31 cellular contexts compared by ENCODE assay signal in genomic region chr4:39056023-39056422, GRCh38. TPM values are rescaled to one million over a fixed set of nuclear protein-coding genes. Genes with fewer than 3 reads are reported as not detected.
"Had no signal": no experiment of that assay in that cellular context is flagged by ENCODE, and none has a peak within 500 bp of the region (broad histone marks: within the 10 kb centered on the region; RNA-seq: fewer than 3 reads in every experiment).

No MANE protein-coding gene starts in this region.

- H3K27ac ChIP-seq: neural progenitor cell, ovary, parathyroid adenoma, psoas muscle, skin epidermis, spleen, suprapubic skin, testis, tibial artery, transverse colon, upper lobe of right lung, uterus had no signal

- H2AFZ ChIP-seq: neural progenitor cell, parathyroid adenoma had no signal

- H3K4me1 ChIP-seq: parathyroid adenoma, psoas muscle, suprapubic skin, testis, tibial artery, transverse colon, upper lobe of right lung, uterus had no signal

- H3K4me3 ChIP-seq: neural progenitor cell, ovary, psoas muscle, skin epidermis, smooth muscle cell, spleen, suprapubic skin, testis, tibial artery, transverse colon, upper lobe of right lung, uterus had no signal

- H3K9ac ChIP-seq: neural progenitor cell, parathyroid adenoma had no signal

- H3K4me2 ChIP-seq: neural progenitor cell, smooth muscle cell had no signal

- H3K79me2 ChIP-seq: parathyroid adenoma had no signal

- H3K36me3 ChIP-seq: neural progenitor cell, ovary, spleen, suprapubic skin, tibial artery, transverse colon, upper lobe of right lung, uterus had no signal

- H3K9me3 ChIP-seq: ovary, psoas muscle, spleen, suprapubic skin, testis, tibial artery, transverse colon, upper lobe of right lung, uterus had no signal

- DNase-seq: naive thymus-derived CD4-positive, alpha-beta T cell; natural killer cell; occipital lobe; ovary; posterior cingulate gyrus; psoas muscle; right cardiac atrium; spleen; stimulated activated CD4-positive, alpha-beta T cell treated with anti-CD3 and anti-CD28 coated beads, Interleukin-12 subunit alpha, Interleukin-12 subunit beta, amount 100 ng/mL, for 4 hours; stimulated activated CD4-positive, alpha-beta T cell treated with anti-CD3 and anti-CD28 coated beads, Interleukin-1b, Interleukin-23, amount 100 ng/mL, for 48 hours; stimulated activated CD4-positive, alpha-beta T cell treated with anti-CD3 and anti-CD28 coated beads, Interleukin-4, amount 100 ng/mL, for 1 hour; stimulated activated CD4-positive, alpha-beta T cell treated with anti-CD3 and anti-CD28 coated beads, Interleukin-4, amount 100 ng/mL, for 4 hours; stimulated activated CD8-positive, alpha-beta memory T cell treated with anti-CD3 and anti-CD28 coated beads, Interleukin-4, amount 100 ng/mL, for 48 hours; stimulated activated naive CD4-positive, alpha-beta T cell; stimulated activated naive CD8-positive, alpha-beta T cell treated with anti-CD3 and anti-CD28 coated beads, Interleukin-15, amount 100 ng/mL, for 72 hours; stimulated activated naive CD8-positive, alpha-beta T cell treated with anti-CD3 and anti-CD28 coated beads, Interleukin-15, Interleukin-2, amounts not matched to agents 100 U/mL and 50 U/mL, for 24 hours; substantia nigra; testis; tibial artery; transverse colon; upper lobe of right lung; uterus had no signal

- H3K27me3 ChIP-seq: neural progenitor cell, ovary, spleen, suprapubic skin, testis, tibial artery, transverse colon, upper lobe of right lung, uterus had no signal

RNA-seq across cellular contexts. Expression of gene TMEM156, which starts 23.8 kb away (rescaled TPM):
- total RNA-seq: osteoblast, progenitor cell of endocrine pancreas, renal cortical epithelial cell, suprapubic skin, testis had no signal
- polyA plus RNA-seq: neural cell, smooth muscle cell had no signal
